ENCODE assay signal across 1 cellular context in genomic region chr2:240672076-240672700, GRCh38.
TF ChIP-seq lines count a peak whose summit lies in the region.

No MANE protein-coding gene starts in this region.

TF ChIP-seq in H1, 55 proteins besides CTCF, POLR2A, EP300 and RAD21:
- TF ChIP-seq SP4 (IDR thresholded peaks at IDR 0.05; ENCODE audit: low read length) (no peak), MAFK (IDR thresholded peaks at IDR 0.05; ENCODE audit: low read depth, low read length) (no peak), CEBPB (IDR thresholded peaks at IDR 0.05; ENCODE audit: low read depth, low read length) (no peak), HDAC2 (IDR thresholded peaks at IDR 0.05; ENCODE audit: borderline replicate concordance in 1 of 2, low read depth in 2 of 2, low read length in 2 of 2) (no peak), SUZ12 (IDR thresholded peaks at IDR 0.05; ENCODE audit: low read length) (no peak), RXRA (IDR thresholded peaks at IDR 0.05; ENCODE audit: insufficient read depth, low read depth, low read length) (no peak), EZH2 (IDR thresholded peaks at IDR 0.05; ENCODE audit: low read depth, low read length, severe bottlenecking) (no peak), FOSL1 (IDR thresholded peaks at IDR 0.05; ENCODE audit: insufficient read depth, low read depth, low read length) (no peak), JUND (IDR thresholded peaks at IDR 0.05; ENCODE audit: low read length) (no peak), SIN3A (conservative IDR thresholded peaks at IDR 0.05 in 1 of 2, IDR thresholded peaks at IDR 0.05 in 1 of 2; ENCODE audit: low read depth in 1 of 2, low read length in 2 of 2) (no peak), SP1 (IDR thresholded peaks at IDR 0.05; ENCODE audit: low read depth, low read length) (no peak), KDM5A (IDR thresholded peaks at IDR 0.05; ENCODE audit: low read length) (no peak), SIRT6 (IDR thresholded peaks at IDR 0.05; ENCODE audit: low read length) (no peak), TCF12 (IDR thresholded peaks at IDR 0.05; ENCODE audit: low read depth, low read length) (no peak), USF2 (IDR thresholded peaks at IDR 0.05; ENCODE audit: low read length) (no peak), POLR2AphosphoS5 (IDR thresholded peaks at IDR 0.05; ENCODE audit: low read depth, low read length) (no peak), SAP30 (IDR thresholded peaks at IDR 0.05; ENCODE audit: insufficient read depth, insufficient replicate concordance, low read length) (no peak), CHD1 (IDR thresholded peaks at IDR 0.05; ENCODE audit: low read depth, low read length) (no peak), GTF2F1 (IDR thresholded peaks at IDR 0.05; ENCODE audit: borderline replicate concordance, low read depth, low read length) (no peak)
